Comparison of ENCODE assay signal across 4 cellular contexts in the genomic region with DNA sequence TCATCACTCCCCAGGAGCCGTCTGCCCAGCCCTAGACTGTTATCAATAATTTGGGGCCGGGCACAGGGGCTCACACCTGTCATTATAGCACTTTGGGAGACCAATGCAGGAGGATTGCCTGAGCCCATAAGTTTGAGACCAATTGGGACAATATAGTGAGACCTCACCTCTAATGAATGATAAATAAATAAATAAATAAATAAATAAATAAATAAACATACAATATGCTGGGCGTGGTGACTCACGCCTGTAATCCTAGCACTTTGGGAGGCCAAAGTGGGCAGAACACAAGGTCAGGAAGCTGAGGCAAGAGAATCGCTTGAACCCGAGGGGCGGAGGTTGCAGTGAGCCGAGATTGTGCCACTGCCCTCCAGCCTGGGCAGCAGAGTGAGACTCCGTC. TPM values are rescaled to one million over a fixed set of nuclear protein-coding genes. Genes with fewer than 3 reads are reported as not detected.
"Had no signal": no experiment of that assay in that cellular context is flagged by ENCODE, and none has a peak within 500 bp of the region (broad histone marks: within the 10 kb centered on the region; RNA-seq: fewer than 3 reads in every experiment).

No MANE protein-coding gene starts in this region.

RNA-seq across cellular contexts. Expression of a gene that starts 25.5 kb away (rescaled TPM):
- total RNA-seq: LHCN-M2, M059J, MCF 10A, NCI-H460 had no signal
